In genomic region chr17:55420776-55421178, GRCh38 we compare ENCODE assay signal across 10 cellular contexts. TPM values are rescaled to one million over a fixed set of nuclear protein-coding genes. Genes with fewer than 3 reads are reported as not detected.
DNase-seq lines count a peak whose midpoint lies in the region; ATAC-seq, FAIRE-seq and TF ChIP-seq lines count a peak whose summit lies in the region.
"Had no signal": no experiment of that assay in that cellular context is flagged by ENCODE, and none has a peak within 500 bp of the region (broad histone marks: within the 10 kb centered on the region; RNA-seq: fewer than 3 reads in every experiment).

No MANE protein-coding gene starts in this region.

- 0 out of 2 replicates have a peak, but pooled peaks cover 4% of the 10 kb centered on the region for H3K36me3 ChIP-seq in SJCRH30
- H3K36me3 ChIP-seq in parathyroid adenoma (ENCODE audit: control insufficient read depth, insufficient read depth, low read length): no peaks in the 10 kb centered on the region

- H3K4me2 ChIP-seq in parathyroid adenoma (ENCODE audit: low read length): peak overlapping the region; percentile 93

- intact Hi-C loops in Right ventricle myocardium superior (cut with DNase I): no loop called here

- peak overlapping the region; percentile 98 for H2AFZ ChIP-seq in parathyroid adenoma

- ATAC-seq in Right ventricle myocardium superior (ENCODE audit: poor library complexity): peak; percentile 61

- TF ChIP-seq POLR2A in GM12892 (IDR thresholded peaks at IDR 0.05; ENCODE audit: low read depth, low read length): no peak; the same call in 1 of the 2 replicates

- no peak for TF ChIP-seq CTCF in parathyroid adenoma (IDR thresholded peaks at IDR 0.05)

- H3K4me1 ChIP-seq in SJCRH30 (no peaks in the 10 kb centered on the region), parathyroid adenoma (peaks cover 25% of the 10 kb centered on the region)

- no peaks in the 10 kb centered on the region for H3K9me3 Mint-ChIP-seq in activated naive CD4-positive, alpha-beta T cell treated with anti-CD3 and anti-CD28 coated beads, Interleukin-2, amount 50 U/mL, for 24 hours

- no peaks in the 10 kb centered on the region for H3K27me3 ChIP-seq in SJCRH30
- no peaks in the 10 kb centered on the region for H3K27me3 ChIP-seq in parathyroid adenoma (ENCODE audit: control insufficient read depth, insufficient read depth, low read length)

- H3K36me3 Mint-ChIP-seq in activated naive CD4-positive, alpha-beta T cell treated with anti-CD3 and anti-CD28 coated beads, Interleukin-2, amount 50 U/mL, for 24 hours: peaks cover 1% of the 10 kb centered on the region

- H3K4me1 Mint-ChIP-seq in activated naive CD4-positive, alpha-beta T cell treated with anti-CD3 and anti-CD28 coated beads, Interleukin-2, amount 50 U/mL, for 24 hours: peaks cover 49% of the 10 kb centered on the region

- peak overlapping the region; percentile 89 for H3K4me3 Mint-ChIP-seq in activated naive CD4-positive, alpha-beta T cell treated with anti-CD3 and anti-CD28 coated beads, Interleukin-2, amount 50 U/mL, for 24 hours

- DNase-seq in NCI-H2171 treated with DMSO at 0.1 percent for 48 hours (lab: John Stamatoyannopoulos, UW): peak; percentile 22
- no peak for DNase-seq in NCI-H2171 (lab: John Stamatoyannopoulos, UW)
- peak; percentile 52 to 54 for DNase-seq in SJCRH30
- peak; percentile 82 for DNase-seq in Right ventricle myocardium superior
- DNase-seq in GM12892 (ENCODE audit: insufficient read length): no peak
- DNase-seq in foreskin melanocyte: no peak

- H3K27ac ChIP-seq in SJCRH30 (peak overlapping the region; percentile 75), parathyroid adenoma (peak overlapping the region; percentile 85)

- 0 out of 2 replicates have a peak, but pooled peaks cover 2% of the 10 kb centered on the region for H3K9me3 ChIP-seq in SJCRH30 (replicated peaks)
- H3K9me3 ChIP-seq in parathyroid adenoma (ENCODE audit: control insufficient read depth, low read length): no peaks in the 10 kb centered on the region

- peaks cover 14% of the 10 kb centered on the region for H3K27me3 Mint-ChIP-seq in activated naive CD4-positive, alpha-beta T cell treated with anti-CD3 and anti-CD28 coated beads, Interleukin-2, amount 50 U/mL, for 24 hours

- H3K9ac ChIP-seq in parathyroid adenoma: peak overlapping the region; percentile 69

- H3K79me2 ChIP-seq in parathyroid adenoma: peaks cover 4% of the 10 kb centered on the region

- peak overlapping the region; percentile 89 for H3K27ac Mint-ChIP-seq in activated naive CD4-positive, alpha-beta T cell treated with anti-CD3 and anti-CD28 coated beads, Interleukin-2, amount 50 U/mL, for 24 hours

- H3K4me3 ChIP-seq in SJCRH30: peak overlapping the region; percentile 91
- H3K4me3 ChIP-seq in parathyroid adenoma (ENCODE audit: low read depth, low read length): peak overlapping the region; percentile 96

- FAIRE-seq in GM12892 (lab: Jason Lieb, UNC): no peak
- FAIRE-seq: G401.6, islet of Langerhans had no signal

RNA-seq across cellular contexts. Expression of gene MMD, which starts 0.9 kb away (rescaled TPM):
- 39.5 and 43.0 TPM in 2 replicates for total RNA-seq in SJCRH30 (2014; rRNA removed; shearing (Covaris generic))
- total RNA-seq in Right ventricle myocardium superior: 13.4 TPM
- polyA plus RNA-seq in GM12892 (2012; ENCODE audit: missing spikeins): 22.7 TPM

Comparison
In these comparisons a context has a peak if more than half of its experiments do, and no peak if none do; other contexts are left out.
1. DNase-seq: peak in NCI-H2171 treated with DMSO at 0.1 percent for 48 hours (single experiment), SJCRH30 (2 of 2) and Right ventricle myocardium superior (single experiment); none in NCI-H2171 (single experiment), GM12892 (single experiment) and foreskin melanocyte (single experiment).